Comparison of ENCODE assay signal across 16 cellular contexts in genomic region chr6:37628611-37629320, GRCh38.
A peak's percentile ranks its signal among the peaks of the same experiment; 100 is the strongest.
DNase-seq lines count a peak whose midpoint lies in the region; ATAC-seq and TF ChIP-seq lines count a peak whose summit lies in the region.
"Had no signal": no experiment of that assay in that cellular context is flagged by ENCODE, and none has a peak within 500 bp of the region (broad histone marks: within the 10 kb centered on the region; RNA-seq: fewer than 3 reads in every experiment).

No MANE protein-coding gene starts in this region.

- no peak overlapping the region for H3K4me3 Mint-ChIP-seq in stimulated activated effector memory CD8-positive, alpha-beta T cell treated with anti-CD3 and anti-CD28 coated beads, Interleukin-12 subunit alpha, Interleukin-12 subunit beta, amount 100 ng/mL, for 72 hours
- H3K4me3 Mint-ChIP-seq: activated CD4-positive, alpha-beta memory T cell treated with anti-CD3 and anti-CD28 coated beads for 36 hours; type B pancreatic cell had no signal

- intact Hi-C loops in head of caudate nucleus (cut with DNase I), result no loop called here

- H3K27ac Mint-ChIP-seq in stimulated activated effector memory CD8-positive, alpha-beta T cell treated with anti-CD3 and anti-CD28 coated beads, Interleukin-12 subunit alpha, Interleukin-12 subunit beta, amount 100 ng/mL, for 72 hours, result no peak overlapping the region
- H3K27ac Mint-ChIP-seq: activated CD4-positive, alpha-beta memory T cell treated with anti-CD3 and anti-CD28 coated beads for 36 hours; type B pancreatic cell had no signal

- peaks cover 8% of the 10 kb centered on the region for H3K4me1 Mint-ChIP-seq in stimulated activated effector memory CD8-positive, alpha-beta T cell treated with anti-CD3 and anti-CD28 coated beads, Interleukin-12 subunit alpha, Interleukin-12 subunit beta, amount 100 ng/mL, for 72 hours

- DNase-seq in AG08395 (ENCODE audit: low spot score), result peak; percentile 44
- peak; percentile 65 for DNase-seq in M059J (ENCODE audit: low read depth)
- DNase-seq in cardiac fibroblast (ENCODE audit: low read depth in 2 of 2), result peak; percentile 37 to 63
- peak; percentile 20 for DNase-seq in middle frontal gyrus (ENCODE audit: extremely low spot score, low spot score)
- no peak for DNase-seq in stimulated activated effector memory CD8-positive, alpha-beta T cell treated with anti-CD3 and anti-CD28 coated beads, Interleukin-12 subunit alpha, Interleukin-12 subunit beta, amount 100 ng/mL, for 72 hours (ENCODE audit: low spot score in 2 of 2)
- no peak for DNase-seq in head of caudate nucleus
- no peak for DNase-seq in dedifferentiated amniotic fluid mesenchymal stem cell (ENCODE audit: extremely low spot score)
- DNase-seq in GM19238 (ENCODE audit: insufficient read length, low spot score), result no peak
- DNase-seq: activated CD4-positive, alpha-beta memory T cell treated with anti-CD3 and anti-CD28 coated beads for 36 hours; activated gamma-delta T cell; erythroblast; GOT3; MV-4-11; NCI-H2171 had no signal

- no peak for ATAC-seq in stimulated activated effector memory CD8-positive, alpha-beta T cell treated with anti-CD3 and anti-CD28 coated beads, Interleukin-12 subunit alpha, Interleukin-12 subunit beta, amount 100 ng/mL, for 72 hours
- ATAC-seq: GM12878 had no signal

- H3K36me3 Mint-ChIP-seq in stimulated activated effector memory CD8-positive, alpha-beta T cell treated with anti-CD3 and anti-CD28 coated beads, Interleukin-12 subunit alpha, Interleukin-12 subunit beta, amount 100 ng/mL, for 72 hours, result no peaks in the 10 kb centered on the region
- H3K36me3 Mint-ChIP-seq: activated CD4-positive, alpha-beta memory T cell treated with anti-CD3 and anti-CD28 coated beads for 36 hours; type B pancreatic cell had no signal

- H3K9me3 Mint-ChIP-seq in stimulated activated effector memory CD8-positive, alpha-beta T cell treated with anti-CD3 and anti-CD28 coated beads, Interleukin-12 subunit alpha, Interleukin-12 subunit beta, amount 100 ng/mL, for 72 hours, result no peaks in the 10 kb centered on the region
- H3K9me3 Mint-ChIP-seq: activated CD4-positive, alpha-beta memory T cell treated with anti-CD3 and anti-CD28 coated beads for 36 hours; type B pancreatic cell had no signal

- no peak overlapping the region for H3K4me3 ChIP-seq in cardiac fibroblast (replicated peaks in 1 of 2; ENCODE audit: low read depth in 2 of 2, low read length in 2 of 2)
- H3K4me3 ChIP-seq: GM12878 had no signal

- TF ChIP-seq CTCF in cardiac fibroblast (IDR thresholded peaks at IDR 0.05; ENCODE audit: low read depth, low read length), result no peak

Comparison
In these comparisons a context has a peak if more than half of its experiments do, and no peak if none do; other contexts are left out.
1. DNase-seq: peak in AG08395 (single experiment), M059J (single experiment), cardiac fibroblast (2 of 2) and middle frontal gyrus (single experiment); none in stimulated activated effector memory CD8-positive, alpha-beta T cell treated with anti-CD3 and anti-CD28 coated beads, Interleukin-12 subunit alpha, Interleukin-12 subunit beta, amount 100 ng/mL, for 72 hours (0 of 2), head of caudate nucleus (0 of 42), dedifferentiated amniotic fluid mesenchymal stem cell (single experiment) and GM19238 (single experiment).